ENCODE assay signal across 21 cellular contexts in the genomic region with DNA sequence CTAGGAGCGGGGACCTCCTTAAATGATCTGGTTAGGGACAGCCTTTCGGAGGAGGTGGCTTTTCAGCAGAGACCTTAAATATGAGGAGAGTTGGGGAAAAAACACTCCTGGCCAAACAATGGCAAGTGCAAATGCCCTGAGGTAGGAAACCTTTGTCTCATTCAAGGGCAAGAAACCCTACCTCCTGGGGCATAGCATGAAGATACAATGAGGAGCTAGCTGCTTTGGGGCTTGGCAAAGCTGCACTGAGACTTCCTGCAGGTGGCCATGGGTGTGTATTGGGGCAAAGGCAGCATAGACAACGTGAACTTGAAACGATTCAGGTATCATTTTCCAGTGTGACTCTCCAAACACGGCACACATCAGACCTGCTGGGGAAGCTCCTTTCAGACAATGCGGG. TPM values are rescaled to one million over a fixed set of nuclear protein-coding genes. Genes with fewer than 3 reads are reported as not detected.
DNase-seq lines count a peak whose midpoint lies in the region; ATAC-seq and TF ChIP-seq lines count a peak whose summit lies in the region.
"Had no signal": no experiment of that assay in that cellular context is flagged by ENCODE, and none has a peak within 500 bp of the region (broad histone marks: within the 10 kb centered on the region; RNA-seq: fewer than 3 reads in every experiment).

No MANE protein-coding gene starts in this region.

- H3F3A ChIP-seq in MM.1S (ENCODE audit: insufficient read depth, low read length): peaks cover 62% of the 10 kb centered on the region
- H3F3A ChIP-seq in smooth muscle cell (ENCODE audit: low read depth): peaks cover 10% of the 10 kb centered on the region

- H3K79me2 ChIP-seq in MM.1S (ENCODE audit: low read length) (no peaks in the 10 kb centered on the region; the same call in 1 of the 2 replicates), smooth muscle cell (ENCODE audit: low read depth) (peaks cover 100% of the 10 kb centered on the region)

- CTCF ChIA-PET in WTC11 (lab: Charles Lee) (interaction anchor here (1.3 kb wide), 1 partner anchor 15 kb away, joined by 3 read pairs; no protein-coding TSS in a partner anchor), GM10248 (lab: Yijun Ruan, JAX) (no interaction called here)

- H3K4me1 ChIP-seq in MM.1S (ENCODE audit: low read length): peaks cover 66% of the 10 kb centered on the region
- peaks cover 6% of the 10 kb centered on the region for H3K4me1 ChIP-seq in smooth muscle cell (ENCODE audit: low read depth)

- WGBS in smooth muscle cell (ENCODE audit: low lambda C conversion rate): 92% methylated on average over 6 of the region's 6 CpGs

- no peak for ATAC-seq in WTC11
- ATAC-seq: activated CD8-positive, alpha-beta memory T cell treated with anti-CD3 and anti-CD28 coated beads, Interleukin-2, amount 10 ng/mL, durations not matched to agents 7 days and 5 days; activated naive CD4-positive, alpha-beta T cell treated with anti-CD3 and anti-CD28 coated beads, Interleukin-2, amount 50 U/mL, for 72 hours had no signal

- H2AFZ ChIP-seq in MM.1S (ENCODE audit: low read length) (peak overlapping the region; percentile 47), smooth muscle cell (ENCODE audit: low read depth) (no peak overlapping the region)

- H3K4me3 ChIP-seq in MM.1S (ENCODE audit: low read length): peak overlapping the region; percentile 57
- H3K4me3 ChIP-seq in smooth muscle cell: no peak overlapping the region
- H3K4me3 ChIP-seq: dorsolateral prefrontal cortex, GM12878, prostate gland had no signal

- no peaks in the 10 kb centered on the region for H3K9me2 ChIP-seq in MM.1S (replicated peaks; ENCODE audit: insufficient read depth, low read length)

- no peak overlapping the region for H3K4me3 Mint-ChIP-seq in WTC11
- H3K4me3 Mint-ChIP-seq: activated CD8-positive, alpha-beta memory T cell treated with anti-CD3 and anti-CD28 coated beads, Interleukin-2, amount 10 ng/mL, durations not matched to agents 7 days and 5 days had no signal

- H3K9ac ChIP-seq in MM.1S (ENCODE audit: low read length) (peak overlapping the region; percentile 83), smooth muscle cell (ENCODE audit: low read depth) (no peak overlapping the region)

- H3K9me3 ChIP-seq in MM.1S (replicated peaks; ENCODE audit: insufficient read depth, low read length) (no peaks in the 10 kb centered on the region), smooth muscle cell (replicated peaks; ENCODE audit: low read depth) (no peaks in the 10 kb centered on the region)
- H3K9me3 ChIP-seq: prostate gland had no signal

- no peaks in the 10 kb centered on the region; the same call in 1 of the 2 replicates for H3K36me3 Mint-ChIP-seq in WTC11
- H3K36me3 Mint-ChIP-seq: activated CD8-positive, alpha-beta memory T cell treated with anti-CD3 and anti-CD28 coated beads, Interleukin-2, amount 10 ng/mL, durations not matched to agents 7 days and 5 days; activated naive CD4-positive, alpha-beta T cell treated with anti-CD3 and anti-CD28 coated beads, Interleukin-2, amount 50 U/mL, for 72 hours had no signal

- H3K27ac Mint-ChIP-seq in WTC11: peak overlapping the region; percentile 63
- H3K27ac Mint-ChIP-seq: activated CD8-positive, alpha-beta memory T cell treated with anti-CD3 and anti-CD28 coated beads, Interleukin-2, amount 10 ng/mL, durations not matched to agents 7 days and 5 days; activated naive CD4-positive, alpha-beta T cell treated with anti-CD3 and anti-CD28 coated beads, Interleukin-2, amount 50 U/mL, for 72 hours had no signal

- H4K20me1 ChIP-seq in MM.1S (ENCODE audit: insufficient read depth, low read length) (no peaks in the 10 kb centered on the region), smooth muscle cell (ENCODE audit: low read depth) (peaks cover 100% of the 10 kb centered on the region)

- H3K27me3 ChIP-seq in MM.1S (replicated peaks; ENCODE audit: insufficient read depth, low read length) (no peaks in the 10 kb centered on the region), smooth muscle cell (ENCODE audit: low read depth) (no peaks in the 10 kb centered on the region)
- H3K27me3 ChIP-seq: dorsolateral prefrontal cortex had no signal

- DNase-seq in NCI-H2196 (lab: John Stamatoyannopoulos, UW; ENCODE audit: unreplicated experiment) (peak; percentile 40), NCI-H2196 treated with DMSO at 0.1 percent for 48 hours (lab: John Stamatoyannopoulos, UW; ENCODE audit: unreplicated experiment) (no peak), MM.1S (peak; percentile 72), WTC11 (ENCODE audit: low spot score) (no peak), smooth muscle cell (lab: John Stamatoyannopoulos, UW; ENCODE audit: unreplicated experiment) (no peak), GM10248 (ENCODE audit: extremely low spot score) (no peak), activated gamma-delta T cell (lab: John Stamatoyannopoulos, UW) (no peak), COR-L47 (lab: John Stamatoyannopoulos, UW) (no peak)
- DNase-seq: activated CD4-positive, alpha-beta T cell treated with anti-CD3 and anti-CD28 coated beads, Interleukin-2, amount 50 U/mL, for 1 hour; activated CD8-positive, alpha-beta memory T cell treated with anti-CD3 and anti-CD28 coated beads, Interleukin-2, amount 10 ng/mL, durations not matched to agents 7 days and 5 days; aorta; central memory CD4-positive, alpha-beta T cell; KG1; NK-92 treated with Interleukin-12 subunit alpha and Interleukin-12 subunit beta, amount 100 ng/mL, for 24 hours; stimulated activated CD8-positive, alpha-beta memory T cell treated with anti-CD3 and anti-CD28 coated beads, Interleukin-4, amount 100 ng/mL, for 48 hours had no signal

- no peaks in the 10 kb centered on the region for H3K36me3 ChIP-seq in MM.1S (replicated peaks; ENCODE audit: insufficient read depth, low read length)
- no peaks in the 10 kb centered on the region for H3K36me3 ChIP-seq in smooth muscle cell (ENCODE audit: low read depth)
- H3K36me3 ChIP-seq: prostate gland had no signal

- H3K4me1 Mint-ChIP-seq in WTC11: peaks cover 95% of the 10 kb centered on the region

- TF ChIP-seq CTCF in MM.1S (IDR thresholded peaks at IDR 0.05; ENCODE audit: low read length): no peak
- no peak for TF ChIP-seq CTCF in WTC11 (IDR thresholded peaks at IDR 0.05)
- TF ChIP-seq CTCF in smooth muscle cell (IDR thresholded peaks at IDR 0.05; ENCODE audit: borderline replicate concordance, insufficient read depth, poor library complexity, severe bottlenecking): no peak
- TF ChIP-seq CTCF in GM10248 (IDR thresholded peaks at IDR 0.05; ENCODE audit: control extremely low read depth, extremely low read depth, low read depth, missing control alignments): no peak

- H3K4me2 ChIP-seq in MM.1S (ENCODE audit: low read depth, low read length): peak overlapping the region; percentile 93
- H3K4me2 ChIP-seq in smooth muscle cell: no peak overlapping the region

- no peaks in the 10 kb centered on the region for H3K27me3 Mint-ChIP-seq in WTC11 (ENCODE audit: low read depth)

- H3K27ac ChIP-seq in MM.1S (ENCODE audit: low read length) (peak overlapping the region; percentile 98), smooth muscle cell (ENCODE audit: low read depth) (peak overlapping the region; percentile 85)

- POLR2A ChIA-PET in WTC11 (lab: Charles Lee) (no interaction called here), GM10248 (lab: Yijun Ruan, JAX) (interaction anchor here (0.5 kb wide), 1 partner anchor 432 kb away, joined by 3 read pairs; no protein-coding TSS in a partner anchor)

- H3K9me3 Mint-ChIP-seq in WTC11: no peaks in the 10 kb centered on the region
- H3K9me3 Mint-ChIP-seq: activated naive CD4-positive, alpha-beta T cell treated with anti-CD3 and anti-CD28 coated beads, Interleukin-2, amount 50 U/mL, for 72 hours had no signal

TF ChIP-seq in WTC11, 78 proteins besides CTCF, POLR2A, EP300 and RAD21:
- TF ChIP-seq GTF2I (CRISPR knock-in tag; conservative IDR thresholded peaks at IDR 0.05): peak; percentile 89
- TF ChIP-seq, protein P1, sequence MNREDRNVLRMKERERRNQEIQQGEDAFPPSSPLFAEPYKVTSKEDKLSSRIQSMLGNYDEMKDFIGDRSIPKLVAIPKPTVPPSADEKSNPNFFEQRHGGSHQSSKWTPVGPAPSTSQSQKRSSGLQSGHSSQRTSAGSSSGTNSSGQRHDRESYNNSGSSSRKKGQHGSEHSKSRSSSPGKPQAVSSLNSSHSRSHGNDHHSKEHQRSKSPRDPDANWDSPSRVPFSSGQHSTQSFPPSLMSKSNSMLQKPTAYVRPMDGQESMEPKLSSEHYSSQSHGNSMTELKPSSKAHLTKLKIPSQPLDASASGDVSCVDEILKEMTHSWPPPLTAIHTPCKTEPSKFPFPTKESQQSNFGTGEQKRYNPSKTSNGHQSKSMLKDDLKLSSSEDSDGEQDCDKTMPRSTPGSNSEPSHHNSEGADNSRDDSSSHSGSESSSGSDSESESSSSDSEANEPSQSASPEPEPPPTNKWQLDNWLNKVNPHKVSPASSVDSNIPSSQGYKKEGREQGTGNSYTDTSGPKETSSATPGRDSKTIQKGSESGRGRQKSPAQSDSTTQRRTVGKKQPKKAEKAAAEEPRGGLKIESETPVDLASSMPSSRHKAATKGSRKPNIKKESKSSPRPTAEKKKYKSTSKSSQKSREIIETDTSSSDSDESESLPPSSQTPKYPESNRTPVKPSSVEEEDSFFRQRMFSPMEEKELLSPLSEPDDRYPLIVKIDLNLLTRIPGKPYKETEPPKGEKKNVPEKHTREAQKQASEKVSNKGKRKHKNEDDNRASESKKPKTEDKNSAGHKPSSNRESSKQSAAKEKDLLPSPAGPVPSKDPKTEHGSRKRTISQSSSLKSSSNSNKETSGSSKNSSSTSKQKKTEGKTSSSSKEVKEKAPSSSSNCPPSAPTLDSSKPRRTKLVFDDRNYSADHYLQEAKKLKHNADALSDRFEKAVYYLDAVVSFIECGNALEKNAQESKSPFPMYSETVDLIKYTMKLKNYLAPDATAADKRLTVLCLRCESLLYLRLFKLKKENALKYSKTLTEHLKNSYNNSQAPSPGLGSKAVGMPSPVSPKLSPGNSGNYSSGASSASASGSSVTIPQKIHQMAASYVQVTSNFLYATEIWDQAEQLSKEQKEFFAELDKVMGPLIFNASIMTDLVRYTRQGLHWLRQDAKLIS (CRISPR knock-in tag; IDR thresholded peaks at IDR 0.05; ENCODE audit: borderline replicate concordance): no peak

RNA-seq across cellular contexts. Expression of a gene that starts 30.7 kb away (rescaled TPM):
- total RNA-seq in WTC11 (2021): 29.8 to 40.6 TPM (median 31.0 TPM) in 3 replicates
- 26.6 and 37.2 TPM in 2 replicates for total RNA-seq in smooth muscle cell
- polyA plus RNA-seq in smooth muscle cell: 81.9 and 143 TPM in 2 replicates

RNA-seq across cellular contexts. Expression of a gene that starts 58.9 kb away (rescaled TPM):
- total RNA-seq in WTC11 (2021) (not detected in 3 replicates), smooth muscle cell (not detected in 2 replicates)
- 0.50 TPM in 1 of 2 replicates, not detected in the other for polyA plus RNA-seq in smooth muscle cell
- total RNA-seq: A172, SK-MEL-5 had no signal

Comparison
In these comparisons a context has a peak if more than half of its experiments do, and no peak if none do; other contexts are left out.
1. DNase-seq: peak in NCI-H2196 (single experiment) and MM.1S (single experiment); none in NCI-H2196 treated with DMSO at 0.1 percent for 48 hours (single experiment), WTC11 (single experiment), smooth muscle cell (single experiment), GM10248 (single experiment), activated gamma-delta T cell (single experiment) and COR-L47 (single experiment).